14 cellular contexts compared by ENCODE assay signal in the genomic region with DNA sequence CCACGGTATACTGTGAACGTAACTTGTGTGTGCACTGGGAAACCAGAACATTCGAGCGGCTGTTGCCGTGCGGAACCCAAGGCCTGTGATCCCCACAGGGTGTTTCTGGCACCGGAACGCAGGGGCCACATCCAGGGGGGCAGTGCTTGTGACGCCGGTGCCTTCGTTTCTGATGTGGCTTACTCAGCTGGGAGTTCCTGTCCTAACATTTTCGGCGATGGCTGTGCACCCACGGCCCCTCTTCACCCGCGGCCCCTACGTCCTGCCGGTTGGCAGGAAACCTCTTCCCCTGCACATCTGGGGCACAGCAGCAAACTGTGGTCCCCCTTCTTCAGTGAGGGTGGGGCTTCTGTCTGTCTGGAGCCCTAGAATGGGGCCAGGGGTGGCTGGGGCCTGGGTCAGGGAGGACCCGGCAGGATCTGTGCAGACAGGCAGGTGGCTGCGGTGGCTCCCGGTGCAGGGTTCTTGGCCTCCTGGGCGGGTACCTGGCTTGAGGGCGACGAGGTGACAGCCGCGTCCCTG. TPM values are rescaled to one million over a fixed set of nuclear protein-coding genes. Genes with fewer than 3 reads are reported as not detected.
DNase-seq lines count a peak whose midpoint lies in the region; ATAC-seq, FAIRE-seq and TF ChIP-seq lines count a peak whose summit lies in the region.
"Had no signal": no experiment of that assay in that cellular context is flagged by ENCODE, and none has a peak within 500 bp of the region (broad histone marks: within the 10 kb centered on the region; RNA-seq: fewer than 3 reads in every experiment).

No MANE protein-coding gene starts in this region.

- peak; percentile 28 for DNase-seq in activated CD4-positive, alpha-beta T cell treated with anti-CD3 and anti-CD28 coated beads for 48 hours
- no peak for DNase-seq in activated CD4-positive, alpha-beta T cell treated with anti-CD3 and anti-CD28 coated beads, Interleukin-2, amount 50 U/mL, for 4 hours
- DNase-seq in activated T-cell treated with anti-CD3 and anti-CD28 coated beads, Interleukin-2, amount 50 U/mL, for 48 hours = peak; percentile 34 to 49
- DNase-seq in kidney (peak; percentile 75), iPS-NIHi11 (ENCODE audit: low spot score) (no peak), islet precursor cell (no peak), left lung (no peak)
- DNase-seq: EL, foreskin keratinocyte, NCI-H2029 treated with DMSO at 0.1 percent for 48 hours, NCI-H524 treated with DMSO at 0.1 percent for 48 hours, stomach had no signal

- POLR2A ChIA-PET in HEK293 (lab: Yijun Ruan, JAX) = no interaction called here

- TF ChIP-seq CTCF in HEK293 (tag by site-specific recombination; IDR thresholded peaks at IDR 0.05) (no peak), kidney (IDR thresholded peaks at IDR 0.05; ENCODE audit: borderline replicate concordance, extremely low read depth, insufficient read depth) (no peak), left lung (IDR thresholded peaks at IDR 0.05) (no peak)

- H3K9ac ChIP-seq in kidney (ENCODE audit: low read length in 2 of 2) = no peak overlapping the region

- H3K36me3 ChIP-seq in HEK293 (ENCODE audit: control insufficient read depth in 2 of 2, insufficient read depth in 1 of 2, low read length in 2 of 2) = peaks cover 0 to 33% of the 10 kb centered on the region in 2 experiments; a peak in 2 of 3 replicates
- no peaks in the 10 kb centered on the region for H3K36me3 ChIP-seq in kidney (ENCODE audit: control insufficient read depth in 1 of 2, insufficient read depth in 2 of 2, low read length in 2 of 2)
- peaks cover 0 to 38% of the 10 kb centered on the region in 2 donors for H3K36me3 ChIP-seq in left lung

- H3K27ac ChIP-seq in HEK293 (ENCODE audit: extremely low read depth, low read depth, low read length) = no peak overlapping the region
- H3K27ac ChIP-seq in kidney (ENCODE audit: low read depth in 2 of 2, low read length in 2 of 2) = no peak overlapping the region
- H3K27ac ChIP-seq in left lung = no peak overlapping the region
- H3K27ac ChIP-seq: foreskin keratinocyte, pancreas, stomach had no signal

- intact Hi-C loops in kidney (cut with DNase I) (no loop called here), left lung (cut with DNase I) (no loop called here)

- no peak for FAIRE-seq in kidney (lab: Jason Lieb, UNC)
- FAIRE-seq: pancreas had no signal

- H3K27me3 ChIP-seq in left lung = no peaks in the 10 kb centered on the region
- H3K27me3 ChIP-seq: foreskin keratinocyte, pancreas, stomach had no signal

- H3K9me3 ChIP-seq in HEK293 (ENCODE audit: control insufficient read depth, insufficient read depth, low read depth, low read length) (no peaks in the 10 kb centered on the region), kidney (ENCODE audit: control insufficient read depth in 1 of 2, low read length in 2 of 2) (no peaks in the 10 kb centered on the region), left lung (no peaks in the 10 kb centered on the region)
- H3K9me3 ChIP-seq: pancreas, stomach had no signal

- no peak for ATAC-seq in left lung
- ATAC-seq: foreskin keratinocyte, pancreas had no signal

- H3K4me3 ChIP-seq in HEK293 (ENCODE audit: low read depth, low read length) (no peak overlapping the region), kidney (ENCODE audit: low read length in 2 of 2) (no peak overlapping the region), left lung (no peak overlapping the region)
- H3K4me3 ChIP-seq: pancreas, stomach had no signal

- CTCF ChIA-PET in HEK293 (lab: Yijun Ruan, JAX) = no interaction called here

- no peaks in the 10 kb centered on the region for H3K4me1 ChIP-seq in HEK293 (ENCODE audit: control insufficient read depth, insufficient read depth, low read length)
- H3K4me1 ChIP-seq in kidney (ENCODE audit: control insufficient read depth in 1 of 2, insufficient read depth in 1 of 2, low read depth in 1 of 2, low read length in 2 of 2) = peaks cover under 1 to 3% of the 10 kb centered on the region in 2 donors
- H3K4me1 ChIP-seq in left lung = no peaks in the 10 kb centered on the region
- H3K4me1 ChIP-seq: foreskin keratinocyte, pancreas had no signal

TF ChIP-seq in HEK293, 187 proteins besides CTCF, POLR2A, EP300 and RAD21:
- TF ChIP-seq OSR2 (tag by site-specific recombination; IDR thresholded peaks at IDR 0.05) (no peak), ZNF600 (tag by site-specific recombination; IDR thresholded peaks at IDR 0.05) (0 out of 2 replicates have a peak, but pooled peaks have one; percentile 43)

RNA-seq across cellular contexts. Expression of a gene that starts 26.2 kb away (rescaled TPM):
- total RNA-seq in kidney (66.2 TPM), left lung (10 to 100 TPM; 45.9 to 64.5 TPM)
- 33.1 TPM for polyA plus RNA-seq in kidney (ENCODE audit: insufficient read depth, low read depth, low replicate concordance)

RNA-seq across cellular contexts. Expression of a gene that starts 48.4 kb away (rescaled TPM):
- 70.3 TPM for total RNA-seq in kidney
- 57.0 TPM for polyA plus RNA-seq in kidney (ENCODE audit: insufficient read depth, low read depth, low replicate concordance)
- 10 to 100 TPM; 63.1 to 63.6 TPM for total RNA-seq in left lung

Comparison
In these comparisons a context has a peak if more than half of its experiments do, and no peak if none do; other contexts are left out.
1. DNase-seq: peak in activated CD4-positive, alpha-beta T cell treated with anti-CD3 and anti-CD28 coated beads for 48 hours (single experiment), activated T-cell treated with anti-CD3 and anti-CD28 coated beads, Interleukin-2, amount 50 U/mL, for 48 hours (2 of 2) and kidney (single experiment); none in activated CD4-positive, alpha-beta T cell treated with anti-CD3 and anti-CD28 coated beads, Interleukin-2, amount 50 U/mL, for 4 hours (0 of 2), iPS-NIHi11 (single experiment), islet precursor cell (single experiment) and left lung (0 of 2).